ENCODE assay signal across 1 cellular context in genomic region chr7:30331338-30331737, GRCh38.
TF ChIP-seq lines count a peak whose summit lies in the region.

No MANE protein-coding gene starts in this region.

TF ChIP-seq in SK-N-SH, 30 proteins besides CTCF, POLR2A, EP300 and RAD21 (continued from another document):
- no peak for TF ChIP-seq PBX3 (IDR thresholded peaks at IDR 0.05)
- no peak for TF ChIP-seq SIN3A (IDR thresholded peaks at IDR 0.05; ENCODE audit: borderline replicate concordance, low read depth, low read length)
- no peak for TF ChIP-seq IRF3 (IDR thresholded peaks at IDR 0.05; ENCODE audit: low read depth, low read length)
- no peak for TF ChIP-seq NRF1 (IDR thresholded peaks at IDR 0.05; ENCODE audit: low read depth, low read length)
- TF ChIP-seq FOXJ3 (CRISPR knock-in tag; IDR thresholded peaks at IDR 0.05): no peak
- no peak for TF ChIP-seq ELF1 (IDR thresholded peaks at IDR 0.05)
- no peak for TF ChIP-seq EZH2phosphoT487 (IDR thresholded peaks at IDR 0.05; ENCODE audit: borderline replicate concordance, low read depth)
